In genomic region chr19:7395793-7396192, GRCh38 we compare ENCODE assay signal across 9 cellular contexts. TPM values are rescaled to one million over a fixed set of nuclear protein-coding genes. Genes with fewer than 3 reads are reported as not detected.
DNase-seq lines count a peak whose midpoint lies in the region; ATAC-seq lines count a peak whose summit lies in the region.
"Had no signal": no experiment of that assay in that cellular context is flagged by ENCODE, and none has a peak within 500 bp of the region (broad histone marks: within the 10 kb centered on the region; RNA-seq: fewer than 3 reads in every experiment).

No MANE protein-coding gene starts in this region.

- DNase-seq in T-helper 1 cell = no peak
- DNase-seq in activated T-helper 2 cell treated with anti-CD3 and anti-CD28 coated beads, Interferon-gamma antibody, Interleukin-2, Interleukin-4, amounts not matched to agents 10 μg/mL and 5 μg/mL and 100 μg/mL, durations not matched to agents 14 hours and 24 hours and 36 hours (ENCODE audit: low spot score) = no peak
- DNase-seq in inferior parietal cortex (ENCODE audit: extremely low spot score) = peak; percentile 2
- DNase-seq in NCI-H1694 (lab: John Stamatoyannopoulos, UW) = no peak
- no peak for DNase-seq in hepatic stellate cell (ENCODE audit: low spot score)
- DNase-seq: NCI-H2107 had no signal

- ATAC-seq in HG03095 (IDR thresholded peaks at IDR 0.05; ENCODE audit: unreplicated experiment) = no peak

- H3K27me3 Mint-ChIP-seq in T-helper 1 cell treated with Interleukin-12 subunit alpha and Interleukin-12 subunit beta and Interleukin-4 antibody, amounts not matched to agents 30 μg/mL and 1 μg/mL, for 36 hours (ENCODE audit: low read depth) = no peaks in the 10 kb centered on the region
- no peaks in the 10 kb centered on the region for H3K27me3 Mint-ChIP-seq in activated T-helper 2 cell treated with anti-CD3 and anti-CD28 coated beads, Interferon-gamma antibody, Interleukin-2, Interleukin-4, amounts not matched to agents 10 μg/mL and 5 μg/mL and 100 μg/mL, durations not matched to agents 14 hours and 24 hours and 36 hours (ENCODE audit: low read depth)

- peaks cover 16% of the 10 kb centered on the region for H3K4me1 Mint-ChIP-seq in T-helper 1 cell treated with Interleukin-12 subunit alpha and Interleukin-12 subunit beta and Interleukin-4 antibody, amounts not matched to agents 30 μg/mL and 1 μg/mL, for 36 hours (ENCODE audit: low read depth)
- peaks cover 13% of the 10 kb centered on the region for H3K4me1 Mint-ChIP-seq in activated T-helper 2 cell treated with anti-CD3 and anti-CD28 coated beads, Interferon-gamma antibody, Interleukin-2, Interleukin-4, amounts not matched to agents 10 μg/mL and 5 μg/mL and 100 μg/mL, durations not matched to agents 14 hours and 24 hours and 36 hours (ENCODE audit: low read depth)

- H3K36me3 Mint-ChIP-seq in T-helper 1 cell treated with Interleukin-12 subunit alpha and Interleukin-12 subunit beta and Interleukin-4 antibody, amounts not matched to agents 30 μg/mL and 1 μg/mL, for 36 hours (ENCODE audit: low read depth) = peaks cover 13% of the 10 kb centered on the region
- peaks cover 13% of the 10 kb centered on the region for H3K36me3 Mint-ChIP-seq in activated T-helper 2 cell treated with anti-CD3 and anti-CD28 coated beads, Interferon-gamma antibody, Interleukin-2, Interleukin-4, amounts not matched to agents 10 μg/mL and 5 μg/mL and 100 μg/mL, durations not matched to agents 14 hours and 24 hours and 36 hours (ENCODE audit: low read depth)

- H3K9ac ChIP-seq in stomach smooth muscle (ENCODE audit: low read length in 2 of 2) = peak overlapping the region; percentile 77 to 80

- no peaks in the 10 kb centered on the region for H3K9me3 Mint-ChIP-seq in T-helper 1 cell treated with Interleukin-12 subunit alpha and Interleukin-12 subunit beta and Interleukin-4 antibody, amounts not matched to agents 30 μg/mL and 1 μg/mL, for 36 hours
- no peaks in the 10 kb centered on the region for H3K9me3 Mint-ChIP-seq in activated T-helper 2 cell treated with anti-CD3 and anti-CD28 coated beads, Interferon-gamma antibody, Interleukin-2, Interleukin-4, amounts not matched to agents 10 μg/mL and 5 μg/mL and 100 μg/mL, durations not matched to agents 14 hours and 24 hours and 36 hours

- intact Hi-C loops in activated T-helper 2 cell treated with anti-CD3 and anti-CD28 coated beads, Interferon-gamma antibody, Interleukin-2, Interleukin-4, amounts not matched to agents 10 μg/mL and 5 μg/mL and 100 μg/mL, durations not matched to agents 14 hours and 24 hours and 36 hours (cut with micrococcal nuclease) = loop anchor here (10.0 kb wide), 1 partner anchor 109 kb away; no protein-coding TSS in a partner anchor

- peak overlapping the region; percentile 81 to 86 for H3K4me3 ChIP-seq in stomach smooth muscle (ENCODE audit: low read length in 2 of 2)

- peak overlapping the region; percentile 89 for H3K4me3 Mint-ChIP-seq in T-helper 1 cell treated with Interleukin-12 subunit alpha and Interleukin-12 subunit beta and Interleukin-4 antibody, amounts not matched to agents 30 μg/mL and 1 μg/mL, for 36 hours
- peak overlapping the region; percentile 87 for H3K4me3 Mint-ChIP-seq in activated T-helper 2 cell treated with anti-CD3 and anti-CD28 coated beads, Interferon-gamma antibody, Interleukin-2, Interleukin-4, amounts not matched to agents 10 μg/mL and 5 μg/mL and 100 μg/mL, durations not matched to agents 14 hours and 24 hours and 36 hours (ENCODE audit: low read depth)

- peaks cover 34% of the 10 kb centered on the region for H3K4me1 ChIP-seq in stomach smooth muscle (ENCODE audit: control insufficient read depth, insufficient read depth, low read length)

- no peaks in the 10 kb centered on the region for H3K27me3 ChIP-seq in stomach smooth muscle (ENCODE audit: control insufficient read depth in 1 of 2, insufficient read depth in 2 of 2, low read length in 2 of 2)

- peak overlapping the region; percentile 59 for H3K27ac Mint-ChIP-seq in T-helper 1 cell treated with Interleukin-12 subunit alpha and Interleukin-12 subunit beta and Interleukin-4 antibody, amounts not matched to agents 30 μg/mL and 1 μg/mL, for 36 hours
- peak overlapping the region; percentile 60 for H3K27ac Mint-ChIP-seq in activated T-helper 2 cell treated with anti-CD3 and anti-CD28 coated beads, Interferon-gamma antibody, Interleukin-2, Interleukin-4, amounts not matched to agents 10 μg/mL and 5 μg/mL and 100 μg/mL, durations not matched to agents 14 hours and 24 hours and 36 hours

- H3K9me3 ChIP-seq in stomach smooth muscle (ENCODE audit: control insufficient read depth in 2 of 2, low read length in 2 of 2) = no peaks in the 10 kb centered on the region

- no peak overlapping the region for H3K27ac ChIP-seq in stomach smooth muscle (ENCODE audit: low read length)

- peaks cover 4 to 10% of the 10 kb centered on the region in 2 donors for H3K36me3 ChIP-seq in stomach smooth muscle (ENCODE audit: control insufficient read depth in 2 of 2, insufficient read depth in 2 of 2, low read length in 2 of 2)

RNA-seq across cellular contexts. Expression of gene ARHGEF18, which starts 47.1 kb away (rescaled TPM):
- 42.5 and 44.4 TPM in 2 replicates for total RNA-seq in activated T-helper 2 cell treated with anti-CD3 and anti-CD28 coated beads, Interferon-gamma antibody, Interleukin-2, Interleukin-4, amounts not matched to agents 10 μg/mL and 5 μg/mL and 100 μg/mL, durations not matched to agents 14 hours and 24 hours and 36 hours
